15 cellular contexts compared by ENCODE assay signal in the genomic region with DNA sequence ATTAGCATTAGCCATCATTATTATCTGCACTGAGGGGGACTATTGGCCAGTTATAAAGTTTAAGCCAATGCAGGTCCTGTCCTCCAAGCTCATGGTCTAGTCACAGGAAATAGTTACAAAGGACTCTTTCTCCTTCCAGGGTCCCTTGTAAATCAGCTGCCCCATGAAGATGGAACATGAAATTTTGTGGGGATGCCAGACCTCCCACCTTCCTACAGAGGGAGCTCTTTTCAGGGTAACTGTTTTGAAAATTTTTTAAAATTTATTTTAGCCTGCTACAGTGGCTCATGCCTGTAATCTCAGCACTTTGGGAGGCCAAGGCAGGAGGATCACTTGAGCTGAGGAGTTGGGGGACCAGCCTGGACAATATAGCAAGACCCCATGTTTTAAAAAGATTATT.
DNase-seq lines count a peak whose midpoint lies in the region; ATAC-seq, FAIRE-seq and TF ChIP-seq lines count a peak whose summit lies in the region.
"Had no signal": no experiment of that assay in that cellular context is flagged by ENCODE, and none has a peak within 500 bp of the region (broad histone marks: within the 10 kb centered on the region; RNA-seq: fewer than 3 reads in every experiment).

No MANE protein-coding gene starts in this region.

- peak; percentile 42 for TF ChIP-seq CTCF in A549 (IDR thresholded peaks at IDR 0.05)
- peak; percentile 49 for TF ChIP-seq CTCF in fibroblast of pulmonary artery (IDR thresholded peaks at IDR 0.05; ENCODE audit: low read length, missing control alignments)

- H3K27ac ChIP-seq in A549 (no peak overlapping the region), GM23248 (no peak overlapping the region)
- H3K27ac ChIP-seq: spleen had no signal

- no peaks in the 10 kb centered on the region for H3K79me2 ChIP-seq in GM23248 (ENCODE audit: insufficient read depth)

- H3K4me1 ChIP-seq in A549, result no peaks in the 10 kb centered on the region
- H3K4me1 ChIP-seq in GM23248 (ENCODE audit: insufficient read depth), result no peaks in the 10 kb centered on the region
- H3K4me1 ChIP-seq: spleen had no signal

- DNase-seq in A549 (ENCODE audit: low read depth in 1 of 2, low spot score in 1 of 2) (no peak), GM23248 (peak; percentile 8), RKO (ENCODE audit: low spot score) (peak; percentile 7), fibroblast of pulmonary artery (ENCODE audit: low read depth) (peak; percentile 4), NCI-H774 (lab: John Stamatoyannopoulos, UW) (no peak), MG63 (no peak)
- DNase-seq in natural killer cell treated with Interleukin-12 subunit alpha and Interleukin-12 subunit beta and Interleukin-15 and Interleukin-18, amount 100 ng/mL, for 72 hours (ENCODE audit: low spot score), result no peak
- DNase-seq: activated B cell treated with CpG ODN at 0.5 μM for 24 hours, AML-193, GF-D8, natural killer cell, spleen had no signal

- H3K9ac ChIP-seq in GM23248, result no peak overlapping the region

- no peak overlapping the region for H3K4me3 Mint-ChIP-seq in natural killer cell treated with Interleukin-12 subunit alpha and Interleukin-12 subunit beta and Interleukin-15 and Interleukin-18, amount 100 ng/mL, for 72 hours
- H3K4me3 Mint-ChIP-seq: activated B cell treated with CpG ODN at 0.5 μM for 24 hours, natural killer cell had no signal

- H3K27ac Mint-ChIP-seq in natural killer cell treated with Interleukin-12 subunit alpha and Interleukin-12 subunit beta and Interleukin-15 and Interleukin-18, amount 100 ng/mL, for 72 hours, result no peak overlapping the region
- H3K27ac Mint-ChIP-seq: activated B cell treated with CpG ODN at 0.5 μM for 24 hours, natural killer cell had no signal

- H3K4me1 Mint-ChIP-seq in natural killer cell treated with Interleukin-12 subunit alpha and Interleukin-12 subunit beta and Interleukin-15 and Interleukin-18, amount 100 ng/mL, for 72 hours (ENCODE audit: low read depth in 2 of 2), result no peaks in the 10 kb centered on the region
- H3K4me1 Mint-ChIP-seq: natural killer cell had no signal

- H3K36me3 ChIP-seq in GM23248 (ENCODE audit: low read depth) (no peaks in the 10 kb centered on the region), MG63 (no peaks in the 10 kb centered on the region)
- H3K36me3 ChIP-seq: spleen had no signal

- H3K9me3 ChIP-seq in A549, result no peaks in the 10 kb centered on the region
- H3K9me3 ChIP-seq in GM23248 (ENCODE audit: low read depth), result no peaks in the 10 kb centered on the region
- H3K9me3 ChIP-seq in MG63, result no peaks in the 10 kb centered on the region
- H3K9me3 ChIP-seq: spleen had no signal

- H2AFZ ChIP-seq in GM23248, result no peak overlapping the region

- no peaks in the 10 kb centered on the region for H3K36me3 Mint-ChIP-seq in natural killer cell treated with Interleukin-12 subunit alpha and Interleukin-12 subunit beta and Interleukin-15 and Interleukin-18, amount 100 ng/mL, for 72 hours
- H3K36me3 Mint-ChIP-seq: natural killer cell had no signal

- H3K27me3 ChIP-seq in GM23248 (replicated peaks; ENCODE audit: insufficient read depth), result no peaks in the 10 kb centered on the region
- no peaks in the 10 kb centered on the region for H3K27me3 ChIP-seq in MG63
- H3K27me3 ChIP-seq: spleen had no signal

- TF ChIP-seq EP300 in A549 (IDR thresholded peaks at IDR 0.05), result no peak

- POLR2A ChIA-PET in A549 (lab: Yijun Ruan, JAX), result no interaction called here

- H3K4me2 ChIP-seq in A549 (no peak overlapping the region), GM23248 (ENCODE audit: unreplicated experiment) (no peak overlapping the region)

- no peaks in the 10 kb centered on the region for H3F3A ChIP-seq in GM23248 (ENCODE audit: insufficient read depth)

- CTCF ChIA-PET in A549 (lab: Yijun Ruan, JAX), result interaction anchor here (0.6 to 1.6 kb wide), 6 partner anchors 10 to 237 kb away, joined by 3 to 5 read pairs (median 4); no protein-coding TSS in a partner anchor

- peaks cover 0 to 8% of the 10 kb centered on the region in 2 donors for H3K27me3 Mint-ChIP-seq in natural killer cell treated with Interleukin-12 subunit alpha and Interleukin-12 subunit beta and Interleukin-15 and Interleukin-18, amount 100 ng/mL, for 72 hours

- ATAC-seq in A549, result 0 out of 6 replicates have a peak, but pooled peaks of 1 of the 2 experiments have one; percentile 32
- ATAC-seq in natural killer cell treated with Interleukin-12 subunit alpha and Interleukin-12 subunit beta and Interleukin-15 and Interleukin-18, amount 100 ng/mL, for 72 hours, result no peak
- no peak for ATAC-seq in activated CD4-positive, CD25-positive, alpha-beta regulatory T cell treated with anti-CD3 and anti-CD28 coated beads, Interleukin-2, amount 50 U/mL, for 24 hours
- ATAC-seq: Right ventricle myocardium inferior had no signal

- FAIRE-seq in A549 (lab: Jason Lieb, UNC), result no peak
- FAIRE-seq: islet of Langerhans had no signal

- no peaks in the 10 kb centered on the region for H3K9me2 ChIP-seq in GM23248 (ENCODE audit: insufficient read depth)

- H3K4me3 ChIP-seq in A549 (no peak overlapping the region), GM23248 (no peak overlapping the region), fibroblast of pulmonary artery (replicated peaks; ENCODE audit: low read depth, low read length) (no peak overlapping the region), MG63 (no peak overlapping the region)
- H3K4me3 ChIP-seq: spleen had no signal

- TF ChIP-seq RAD21 in A549 (conservative IDR thresholded peaks at IDR 0.05 in 1 of 2, IDR thresholded peaks at IDR 0.05 in 1 of 2), result peak in 1 of 2 experiments; percentile 22; a peak in 2 of 5 replicates

- in situ Hi-C loops in GM23248 (cut with MboI), result no loop called here

- no peaks in the 10 kb centered on the region for H3K9me3 Mint-ChIP-seq in natural killer cell treated with Interleukin-12 subunit alpha and Interleukin-12 subunit beta and Interleukin-15 and Interleukin-18, amount 100 ng/mL, for 72 hours
- H3K9me3 Mint-ChIP-seq: activated B cell treated with CpG ODN at 0.5 μM for 24 hours had no signal

- TF ChIP-seq POLR2A in A549 (IDR thresholded peaks at IDR 0.05; ENCODE audit: low read length), result no peak

- no peaks in the 10 kb centered on the region for H4K20me1 ChIP-seq in GM23248 (ENCODE audit: insufficient read depth)

TF ChIP-seq in A549, 52 proteins besides CTCF, POLR2A, EP300 and RAD21:
- no peak for TF ChIP-seq MAFK (IDR thresholded peaks at IDR 0.05; ENCODE audit: partially characterized antibody)
- TF ChIP-seq CEBPB (IDR thresholded peaks at IDR 0.05), result no peak
- 0 out of 3 replicates have a peak, but pooled peaks have one; percentile 20 for TF ChIP-seq SMC3 (IDR thresholded peaks at IDR 0.05)
- TF ChIP-seq KDM5A (IDR thresholded peaks at IDR 0.05), result no peak
- no peak for TF ChIP-seq SREBF2 (IDR thresholded peaks at IDR 0.05)
- TF ChIP-seq CHD4 (IDR thresholded peaks at IDR 0.05; ENCODE audit: borderline replicate concordance), result no peak
- TF ChIP-seq, protein P1, sequence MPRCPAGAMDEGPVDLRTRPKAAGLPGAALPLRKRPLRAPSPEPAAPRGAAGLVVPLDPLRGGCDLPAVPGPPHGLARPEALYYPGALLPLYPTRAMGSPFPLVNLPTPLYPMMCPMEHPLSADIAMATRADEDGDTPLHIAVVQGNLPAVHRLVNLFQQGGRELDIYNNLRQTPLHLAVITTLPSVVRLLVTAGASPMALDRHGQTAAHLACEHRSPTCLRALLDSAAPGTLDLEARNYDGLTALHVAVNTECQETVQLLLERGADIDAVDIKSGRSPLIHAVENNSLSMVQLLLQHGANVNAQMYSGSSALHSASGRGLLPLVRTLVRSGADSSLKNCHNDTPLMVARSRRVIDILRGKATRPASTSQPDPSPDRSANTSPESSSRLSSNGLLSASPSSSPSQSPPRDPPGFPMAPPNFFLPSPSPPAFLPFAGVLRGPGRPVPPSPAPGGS (IDR thresholded peaks at IDR 0.05), result no peak

Comparison
In these comparisons a context has a peak if more than half of its experiments do, and no peak if none do; other contexts are left out.
1. DNase-seq: peak in GM23248 (single experiment), RKO (single experiment) and fibroblast of pulmonary artery (single experiment); none in A549 (0 of 2), NCI-H774 (single experiment), natural killer cell treated with Interleukin-12 subunit alpha and Interleukin-12 subunit beta and Interleukin-15 and Interleukin-18, amount 100 ng/mL, for 72 hours (single experiment) and MG63 (single experiment).